ENCODE assay signal across 8 cellular contexts in the genomic region with DNA sequence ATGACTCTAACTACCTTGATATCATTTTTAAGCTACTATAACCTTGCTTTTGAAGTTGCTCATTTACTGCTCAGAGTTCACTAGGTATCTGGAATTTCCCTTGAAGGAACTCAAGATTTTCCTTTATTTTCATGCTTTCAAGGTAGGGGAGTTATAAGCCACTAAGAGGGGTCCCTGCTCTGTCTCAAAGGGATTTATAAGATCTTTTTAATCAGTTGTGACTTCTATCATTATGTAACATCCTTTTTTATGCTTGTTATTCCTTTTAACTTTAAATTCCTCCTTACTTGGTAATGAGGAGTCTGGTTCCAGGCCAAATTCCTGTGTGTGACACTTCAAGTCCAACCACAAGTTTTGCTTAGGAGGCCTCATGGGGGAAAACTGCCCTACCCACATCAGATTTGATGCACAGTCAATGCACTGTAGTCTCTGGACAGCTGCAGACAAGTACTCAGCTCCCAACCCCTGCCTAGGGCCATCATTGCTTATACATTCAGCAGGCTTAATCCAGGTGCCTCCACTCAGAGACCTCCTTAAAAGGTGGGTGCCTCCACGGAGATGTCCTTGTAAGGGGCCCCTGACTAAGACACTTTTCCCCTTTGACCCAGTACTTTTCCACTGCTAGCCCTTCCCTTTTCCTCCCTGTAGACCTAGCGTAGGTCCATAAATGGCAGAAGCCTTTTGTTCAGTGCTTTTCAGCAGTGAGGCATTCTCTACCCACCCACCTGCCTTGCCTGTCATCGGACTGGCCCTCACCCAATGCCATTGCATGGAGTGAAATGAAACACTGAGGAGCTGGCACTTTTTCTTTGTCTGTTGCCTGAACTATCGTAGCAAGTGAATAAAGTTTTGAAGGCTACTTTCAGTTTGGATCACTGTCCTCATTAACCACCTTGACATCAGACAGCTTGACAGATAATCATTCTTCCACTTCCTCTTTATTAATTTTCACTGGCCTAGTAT. TPM values are rescaled to one million over a fixed set of nuclear protein-coding genes. Genes with fewer than 3 reads are reported as not detected.
DNase-seq lines count a peak whose midpoint lies in the region; ATAC-seq and TF ChIP-seq lines count a peak whose summit lies in the region.

No MANE protein-coding gene starts in this region.

- CTCF ChIA-PET in AG04450 (lab: Charles Lee), result no interaction called here

- TF ChIP-seq CTCF in AG04450 (IDR thresholded peaks at IDR 0.05; ENCODE audit: low read depth, low read length), result no peak
- no peak for TF ChIP-seq CTCF in ovary (IDR thresholded peaks at IDR 0.05)

- H3K27ac ChIP-seq in AG04450 (ENCODE audit: low read depth, low read length) (no peak overlapping the region), ovary (no peak overlapping the region)

- H3K9me3 ChIP-seq in AG04450 (ENCODE audit: control insufficient read depth, insufficient read depth, low read length), result no peaks in the 10 kb centered on the region
- H3K9me3 ChIP-seq in ovary, result no peaks in the 10 kb centered on the region

- no peaks in the 10 kb centered on the region for H3K27me3 ChIP-seq in AG04450 (ENCODE audit: control insufficient read depth, insufficient read depth, low read length)
- H3K27me3 ChIP-seq in ovary, result no peaks in the 10 kb centered on the region

- H3K36me3 ChIP-seq in ovary, result no peaks in the 10 kb centered on the region

- WGBS in ovary, 3 donors, result 81 to 90% (median 89%) methylated on average over 4 of the region's 4 CpGs

- TF ChIP-seq EP300 in ovary (IDR thresholded peaks at IDR 0.05), result no peak

- intact Hi-C loops in ovary (cut with DNase I), result no loop called here

- ATAC-seq in GM19395 (IDR thresholded peaks at IDR 0.05; ENCODE audit: unreplicated experiment) (peak; percentile 91), HG03196 (IDR thresholded peaks at IDR 0.05; ENCODE audit: unreplicated experiment) (peak; percentile 75)

- DNase-seq in AG04450 (ENCODE audit: low read depth, low spot score), result peak; percentile 55
- DNase-seq in dedifferentiated amniotic fluid mesenchymal stem cell (ENCODE audit: extremely low spot score), result peak; percentile 87
- no peak for DNase-seq in ovary
- no peak for DNase-seq in DMS 273 treated with DMSO at 0.1 percent for 48 hours (lab: John Stamatoyannopoulos, UW)
- DNase-seq in NCI-H1436 treated with DMSO at 0.1 percent for 48 hours (lab: John Stamatoyannopoulos, UW), result no peak
- no peak for DNase-seq in cortex of kidney (lab: John Stamatoyannopoulos, UW)

- no peak for TF ChIP-seq POLR2A in ovary (IDR thresholded peaks at IDR 0.05)

- POLR2A ChIA-PET in AG04450 (lab: Yijun Ruan, JAX), result no interaction called here

- H3K4me3 ChIP-seq in AG04450 (ENCODE audit: low read depth, low read length) (no peak overlapping the region), ovary (no peak overlapping the region)

- H3K4me1 ChIP-seq in ovary (ENCODE audit: insufficient read depth), result no peaks in the 10 kb centered on the region

RNA-seq across cellular contexts. Expression of gene PLK4, which starts 23.9 kb away (rescaled TPM):
- polyA plus RNA-seq in AG04450 (2011; rRNA removed), result 4.8 and 8.6 TPM in 2 replicates
- 1.4 and 4.3 TPM in 2 replicates for polyA minus RNA-seq in AG04450 (2011; rRNA and poly(A)+ RNA removed)
- total RNA-seq in ovary, result 1 to 10 TPM in 5 of 7 donors, under 1 TPM in 2; 0.48 to 4.4 (median 1.7) TPM
- 1 to 10 TPM; 1.8 to 2.1 TPM for polyA plus RNA-seq in ovary

Comparison
In these comparisons a context has a peak if more than half of its experiments do, and no peak if none do; other contexts are left out.
1. DNase-seq: peak in AG04450 (single experiment) and dedifferentiated amniotic fluid mesenchymal stem cell (single experiment); none in ovary (0 of 5), DMS 273 treated with DMSO at 0.1 percent for 48 hours (single experiment), NCI-H1436 treated with DMSO at 0.1 percent for 48 hours (single experiment) and cortex of kidney (single experiment).